Comparison of ENCODE assay signal across 3 cellular contexts in genomic region chr12:68189766-68190700, GRCh38.
TF ChIP-seq lines count a peak whose summit lies in the region.

No MANE protein-coding gene starts in this region.

TF ChIP-seq in SK-N-SH, 30 proteins besides CTCF, POLR2A, EP300 and RAD21 (continues in another document):
- TF ChIP-seq REST (IDR thresholded peaks at IDR 0.05; ENCODE audit: low read depth, low read length) (no peak), GATA2 (CRISPR knock-in tag; IDR thresholded peaks at IDR 0.05) (no peak), IRF3 (IDR thresholded peaks at IDR 0.05; ENCODE audit: low read depth, low read length) (no peak), USF1 (IDR thresholded peaks at IDR 0.05; ENCODE audit: borderline replicate concordance, low read depth) (no peak), RXRA (IDR thresholded peaks at IDR 0.05; ENCODE audit: borderline replicate concordance, low read depth) (no peak), YY1 (IDR thresholded peaks at IDR 0.05; ENCODE audit: low read depth) (no peak), JUND (IDR thresholded peaks at IDR 0.05) (peak; percentile 51), MAX (IDR thresholded peaks at IDR 0.05; ENCODE audit: low read depth) (no peak), PBX3 (IDR thresholded peaks at IDR 0.05) (peak; percentile 58), ELF1 (IDR thresholded peaks at IDR 0.05) (no peak), MEF2A (IDR thresholded peaks at IDR 0.05; ENCODE audit: borderline replicate concordance, low read depth) (0 out of 2 replicates have a peak, but pooled peaks have one; percentile 18), FOSL2 (IDR thresholded peaks at IDR 0.05; ENCODE audit: borderline replicate concordance, low read depth) (peak; percentile 47; the same call in 1 of the 2 replicates)

TF ChIP-seq in GM12891, 5 proteins besides CTCF, POLR2A, EP300 and RAD21 (continued from another document):
- TF ChIP-seq POLR2AphosphoS5 (IDR thresholded peaks at IDR 0.05; ENCODE audit: low read depth, low read length): no peak
- TF ChIP-seq PAX5 (IDR thresholded peaks at IDR 0.05; ENCODE audit: insufficient read depth, low read length, severe bottlenecking): no peak
- no peak for TF ChIP-seq POU2F2 (IDR thresholded peaks at IDR 0.05; ENCODE audit: low read depth, low read length)
- TF ChIP-seq SPI1 (IDR thresholded peaks at IDR 0.05; ENCODE audit: low read depth, low read length): no peak

TF ChIP-seq in HepG2, 621 proteins besides CTCF, POLR2A, EP300 and RAD21 (continued from another document):
- TF ChIP-seq ZNF205 (CRISPR knock-in tag; IDR thresholded peaks at IDR 0.05) (no peak), DMTF1 (CRISPR knock-in tag; IDR thresholded peaks at IDR 0.05) (no peak), ZNF792 (CRISPR knock-in tag; IDR thresholded peaks at IDR 0.05) (no peak), ZNF431 (CRISPR knock-in tag; IDR thresholded peaks at IDR 0.05; ENCODE audit: borderline replicate concordance, low read depth) (no peak), GRHL1 (CRISPR knock-in tag; conservative IDR thresholded peaks at IDR 0.05) (no peak), ZFP37 (CRISPR knock-in tag; IDR thresholded peaks at IDR 0.05; ENCODE audit: borderline replicate concordance) (no peak), SAFB2 (CRISPR knock-in tag; IDR thresholded peaks at IDR 0.05; ENCODE audit: borderline replicate concordance, low read depth) (no peak), ZFP36L2 (CRISPR knock-in tag; IDR thresholded peaks at IDR 0.05) (no peak)
